11 cellular contexts compared by ENCODE assay signal in the genomic region with DNA sequence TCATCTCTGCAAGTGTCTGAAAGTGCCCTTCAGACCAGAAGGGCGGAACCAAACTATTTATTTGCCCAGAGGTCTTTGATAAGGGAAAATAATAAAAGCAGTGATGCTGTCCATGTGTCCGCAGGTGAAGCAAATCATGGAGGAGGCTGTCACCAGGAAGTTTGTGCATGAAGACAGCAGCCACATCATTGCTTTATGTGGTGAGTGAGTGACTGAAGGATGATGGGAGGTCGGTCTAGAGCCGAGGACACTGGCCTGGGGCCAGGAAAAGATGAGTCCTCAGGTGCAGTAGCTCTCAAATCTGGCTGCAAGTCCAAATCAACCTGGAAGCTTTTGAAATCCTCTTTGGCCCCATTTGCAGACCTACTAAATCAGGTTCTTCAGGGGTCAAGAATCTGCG. TPM values are rescaled to one million over a fixed set of nuclear protein-coding genes. Genes with fewer than 3 reads are reported as not detected.
A peak's percentile ranks its signal among the peaks of the same experiment; 100 is the strongest.
DNase-seq lines count a peak whose midpoint lies in the region; ATAC-seq and TF ChIP-seq lines count a peak whose summit lies in the region.
"Had no signal": no experiment of that assay in that cellular context is flagged by ENCODE, and none has a peak within 500 bp of the region (broad histone marks: within the 10 kb centered on the region; RNA-seq: fewer than 3 reads in every experiment).

No MANE protein-coding gene starts in this region.

- TF ChIP-seq POLR2A in HCT116 (IDR thresholded peaks at IDR 0.05; ENCODE audit: borderline replicate concordance, extremely low read depth, insufficient read depth, insufficient read length), result no peak
- TF ChIP-seq POLR2A in GM18505 (IDR thresholded peaks at IDR 0.05; ENCODE audit: borderline replicate concordance, extremely low read depth, insufficient read depth, insufficient read length), result no peak

- no peak overlapping the region for H3K4me3 ChIP-seq in HCT116 (replicated peaks in 1 of 2; ENCODE audit: low read depth in 1 of 2, low read length in 2 of 2)
- no peak overlapping the region for H3K4me3 ChIP-seq in PC-3 (ENCODE audit: low read length)
- H3K4me3 ChIP-seq: suprapubic skin had no signal

- peaks cover 11% of the 10 kb centered on the region; the same call in 1 of the 2 replicates for H3K79me2 ChIP-seq in HCT116 (ENCODE audit: insufficient read depth, low read length)
- H3K79me2 ChIP-seq in PC-3 (ENCODE audit: low read length), result peaks cover 15% of the 10 kb centered on the region

- no peak for TF ChIP-seq RAD21 in HCT116 (IDR thresholded peaks at IDR 0.05; ENCODE audit: low read depth)

- H3K4me2 ChIP-seq in HCT116 (ENCODE audit: low read length) (peak overlapping the region; percentile 19; the same call in 1 of the 2 replicates), PC-3 (ENCODE audit: low read length) (no peak overlapping the region)

- BruUV-seq in HCT116 (replicated peaks; lab: Mats Ljungman, UMichigan), result no TSS peak
- BruUV-seq in PC-3 (replicated peaks; lab: Mats Ljungman, UMichigan), result no TSS peak

- intact Hi-C loops in HCT116 (cut with micrococcal nuclease) (no loop called here), PC-3 (cut with micrococcal nuclease) (no loop called here)

- H3K9ac ChIP-seq in HCT116 (ENCODE audit: low read length), result no peak overlapping the region
- no peak overlapping the region for H3K9ac ChIP-seq in PC-3 (ENCODE audit: low read length)

- peaks cover 23 to 36% of the 10 kb centered on the region in 2 experiments for H3K4me1 ChIP-seq in HCT116 (ENCODE audit: control insufficient read depth in 1 of 2, insufficient read depth in 2 of 2, low read length in 2 of 2)
- H3K4me1 ChIP-seq in PC-3 (ENCODE audit: insufficient read depth, low read length), result peaks cover 25% of the 10 kb centered on the region

- H3K36me3 ChIP-seq in HCT116 (ENCODE audit: control insufficient read depth in 1 of 2, insufficient read depth in 2 of 2, low read length in 2 of 2) (peaks cover 13 to 14% of the 10 kb centered on the region in 2 experiments; a peak in 3 of 4 replicates), PC-3 (ENCODE audit: low read depth, low read length) (no peaks in the 10 kb centered on the region)

- DNase-seq in HCT116 (ENCODE audit: low read depth, low spot score) (no peak), PC-3 (peak; percentile 72), H4 (ENCODE audit: low spot score) (no peak)
- DNase-seq in activated effector memory CD4-positive, alpha-beta T cell treated with Interleukin-2 at 50 U/mL for 16 hours, result peak; percentile 19
- peak; percentile 31 to 47 for DNase-seq in stimulated activated CD4-positive, alpha-beta T cell treated with anti-CD3 and anti-CD28 coated beads, Interleukin-2, amount 100 ng/mL, for 24 hours
- DNase-seq: mesendoderm, NCI-H2081 treated with DMSO at 0.1 percent for 48 hours had no signal

- H3K9me2 ChIP-seq in HCT116 (ENCODE audit: insufficient read depth) (no peaks in the 10 kb centered on the region), PC-3 (replicated peaks; ENCODE audit: low read length) (no peaks in the 10 kb centered on the region)

- CTCF ChIA-PET in HCT116 (lab: Charles Lee) (no interaction called here), PC-3 (lab: Charles Lee) (no interaction called here)

- RAD21 ChIA-PET in HCT116 (lab: Charles Lee; ENCODE audit: low non-redundant PET in 1 of 2, low total read pairs in 2 of 2, uncharacterized antibody in 2 of 2, unreplicated experiment in 2 of 2), result no interaction called here

- ATAC-seq in HCT116, result peak; percentile 50; the same call in 1 of the 2 replicates
- ATAC-seq in PC-3, result no peak; the same call in 1 of the 2 replicates
- ATAC-seq in GM18505 (IDR thresholded peaks at IDR 0.05; ENCODE audit: unreplicated experiment), result no peak
- no peak for ATAC-seq in HG03039 (IDR thresholded peaks at IDR 0.05; ENCODE audit: unreplicated experiment)

- H3K27ac ChIP-seq in HCT116 (ENCODE audit: low read depth, low read length), result no peak overlapping the region
- no peak overlapping the region; the same call in 1 of the 2 replicates for H3K27ac ChIP-seq in PC-3 (ENCODE audit: low read length)
- H3K27ac ChIP-seq: C4-2B, suprapubic skin had no signal

- H3K9me3 ChIP-seq in HCT116 (ENCODE audit: control insufficient read depth in 1 of 2, insufficient read depth in 1 of 2, low read depth in 1 of 2, low read length in 2 of 2), result no peaks in the 10 kb centered on the region
- no peaks in the 10 kb centered on the region for H3K9me3 ChIP-seq in PC-3 (ENCODE audit: low read length)
- H3K9me3 ChIP-seq: suprapubic skin had no signal

- no peaks in the 10 kb centered on the region for H3K27me3 ChIP-seq in HCT116 (ENCODE audit: insufficient read depth, low read length)
- no peaks in the 10 kb centered on the region for H3K27me3 ChIP-seq in PC-3 (ENCODE audit: low read length)
- H3K27me3 ChIP-seq: suprapubic skin had no signal

- H3F3A ChIP-seq in PC-3 (ENCODE audit: low read length, unreplicated experiment), result no peaks in the 10 kb centered on the region

- H4K20me1 ChIP-seq in HCT116 (ENCODE audit: insufficient read depth), result no peaks in the 10 kb centered on the region
- H4K20me1 ChIP-seq in PC-3 (ENCODE audit: low read length), result no peaks in the 10 kb centered on the region

- H2AFZ ChIP-seq in HCT116 (ENCODE audit: low read depth, low read length, poor library complexity, severe bottlenecking) (no peak overlapping the region), PC-3 (ENCODE audit: low read length) (no peak overlapping the region)

- POLR2A ChIA-PET in HCT116 (lab: Charles Lee) (interaction anchor here (1.1 kb wide), 1 partner anchor 8 kb away, joined by 5 read pairs; no protein-coding TSS in a partner anchor), PC-3 (lab: Charles Lee; ENCODE audit: unreplicated experiment) (no interaction called here)

- TF ChIP-seq CTCF in HCT116 (IDR thresholded peaks at IDR 0.05 in 2 of 3, conservative IDR thresholded peaks at IDR 0.05 in 1 of 3; ENCODE audit: borderline replicate concordance in 1 of 3, insufficient read depth in 1 of 3, low read depth in 2 of 3, low read length in 2 of 3), result no peak
- no peak for TF ChIP-seq CTCF in PC-3 (conservative IDR thresholded peaks at IDR 0.05; ENCODE audit: low read depth, low read length)

TF ChIP-seq in HCT116, 20 proteins besides CTCF, POLR2A, EP300 and RAD21:
- TF ChIP-seq FOSL1 (IDR thresholded peaks at IDR 0.05; ENCODE audit: low read depth) (peak; percentile 65), CBX3 (IDR thresholded peaks at IDR 0.05; ENCODE audit: low read depth) (no peak), CEBPB (IDR thresholded peaks at IDR 0.05; ENCODE audit: low read depth) (no peak), ELF1 (IDR thresholded peaks at IDR 0.05; ENCODE audit: borderline replicate concordance, low read depth) (no peak), POLR2AphosphoS5 (IDR thresholded peaks at IDR 0.05; ENCODE audit: low read depth, low read length) (no peak), SP1 (IDR thresholded peaks at IDR 0.05; ENCODE audit: low read depth) (peak; percentile 48), EZH2phosphoT487 (IDR thresholded peaks at IDR 0.05; ENCODE audit: borderline replicate concordance) (no peak), JUND (IDR thresholded peaks at IDR 0.05) (peak; percentile 67)
- TF ChIP-seq, protein P1, sequence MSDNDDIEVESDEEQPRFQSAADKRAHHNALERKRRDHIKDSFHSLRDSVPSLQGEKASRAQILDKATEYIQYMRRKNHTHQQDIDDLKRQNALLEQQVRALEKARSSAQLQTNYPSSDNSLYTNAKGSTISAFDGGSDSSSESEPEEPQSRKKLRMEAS (IDR thresholded peaks at IDR 0.05), result 0 out of 2 replicates have a peak, but pooled peaks have one; percentile 19

RNA-seq across cellular contexts. Expression of a gene that starts 6.1 kb away (rescaled TPM):
- total RNA-seq in HCT116 (2021; ENCODE audit: unreplicated experiment) (68.1 TPM), PC-3 (2014; rRNA removed) (36.6 and 47.2 TPM in 2 replicates)
- polyA plus RNA-seq in HCT116 (2012), result 74.2 and 92.5 TPM in 2 replicates
- 3.1 and 11.2 TPM in 2 replicates for total RNA-seq in H4 (2014; rRNA removed; shearing (Covaris generic))

RNA-seq across cellular contexts. Expression of a gene that starts 7.2 kb away (rescaled TPM):
- total RNA-seq in HCT116 (2021; ENCODE audit: unreplicated experiment), result 77.2 TPM
- polyA plus RNA-seq in HCT116 (2012), result 47.2 and 49.7 TPM in 2 replicates
- total RNA-seq in PC-3 (2014; rRNA removed), result 70.3 and 90.2 TPM in 2 replicates
- total RNA-seq in H4 (2014; rRNA removed; shearing (Covaris generic)), result 49.8 and 54.8 TPM in 2 replicates

RNA-seq across cellular contexts. Expression of a gene that starts 39.7 kb away (rescaled TPM):
- total RNA-seq in HCT116 (2021; ENCODE audit: unreplicated experiment) (15.1 TPM), PC-3 (2014; rRNA removed) (8.8 and 12.0 TPM in 2 replicates)
- 6.1 and 8.8 TPM in 2 replicates for polyA plus RNA-seq in HCT116 (2012)
- 23.1 and 34.9 TPM in 2 replicates for total RNA-seq in H4 (2014; rRNA removed; shearing (Covaris generic))

RNA-seq across cellular contexts. Expression of a gene that starts 39.8 kb away (rescaled TPM):
- total RNA-seq in HCT116 (2021; ENCODE audit: unreplicated experiment), result 23.1 TPM
- 18.0 and 19.2 TPM in 2 replicates for polyA plus RNA-seq in HCT116 (2012)
- 13.4 and 20.4 TPM in 2 replicates for total RNA-seq in PC-3 (2014; rRNA removed)
- total RNA-seq in H4 (2014; rRNA removed; shearing (Covaris generic)), result 10.3 and 24.5 TPM in 2 replicates

RNA-seq across cellular contexts. Expression of a gene that starts 57.4 kb away (rescaled TPM):
- 37.0 TPM for total RNA-seq in HCT116 (2021; ENCODE audit: unreplicated experiment)
- 19.2 and 23.8 TPM in 2 replicates for polyA plus RNA-seq in HCT116 (2012)
- total RNA-seq in PC-3 (2014; rRNA removed), result 19.1 and 26.0 TPM in 2 replicates
- 0.39 and 1.5 TPM in 2 replicates for total RNA-seq in H4 (2014; rRNA removed; shearing (Covaris generic))

Comparison
In these comparisons a context has a peak if more than half of its experiments do, and no peak if none do; other contexts are left out.
1. DNase-seq: peak in PC-3 (single experiment), activated effector memory CD4-positive, alpha-beta T cell treated with Interleukin-2 at 50 U/mL for 16 hours (single experiment) and stimulated activated CD4-positive, alpha-beta T cell treated with anti-CD3 and anti-CD28 coated beads, Interleukin-2, amount 100 ng/mL, for 24 hours (2 of 2); none in HCT116 (single experiment) and H4 (single experiment).